In genomic region chr15:48962662-48963523, GRCh38 we compare ENCODE assay signal across 8 cellular contexts. TPM values are rescaled to one million over a fixed set of nuclear protein-coding genes. Genes with fewer than 3 reads are reported as not detected.
DNase-seq lines count a peak whose midpoint lies in the region; ATAC-seq, FAIRE-seq and TF ChIP-seq lines count a peak whose summit lies in the region.

No MANE protein-coding gene starts in this region.

- FAIRE-seq in urothelium cell line (lab: Jason Lieb, UNC) = no peak

- peaks cover 2% of the 10 kb centered on the region for H3K36me3 Mint-ChIP-seq in activated CD4-positive, alpha-beta T cell treated with anti-CD3 and anti-CD28 coated beads for 36 hours (ENCODE audit: low read depth)

- H3K27me3 Mint-ChIP-seq in activated CD4-positive, alpha-beta T cell treated with anti-CD3 and anti-CD28 coated beads for 36 hours = peaks cover 38% of the 10 kb centered on the region

- H3K4me1 Mint-ChIP-seq in activated CD4-positive, alpha-beta T cell treated with anti-CD3 and anti-CD28 coated beads for 36 hours = peaks cover 34% of the 10 kb centered on the region

- POLR2A ChIA-PET in activated CD4-positive, alpha-beta T cell treated with anti-CD3 and anti-CD28 coated beads for 36 hours (lab: Charles Lee) = interaction anchor here (0.7 kb wide), 1 partner anchor 1050 kb away, joined by 4 read pairs; no protein-coding TSS in a partner anchor
- POLR2A ChIA-PET in RWPE1 (lab: Yijun Ruan, JAX; ENCODE audit: low non-redundant PET) = no interaction called here

- H3K4me3 Mint-ChIP-seq in activated CD4-positive, alpha-beta T cell treated with anti-CD3 and anti-CD28 coated beads for 36 hours = peak overlapping the region; percentile 69

- intact Hi-C loops in activated CD4-positive, alpha-beta T cell treated with anti-CD3 and anti-CD28 coated beads for 36 hours (cut with DNase I, micrococcal nuclease) = loop anchor here in 1 of 2 experiments (2.0 kb wide), 1 partner anchor 74 kb away; no protein-coding TSS in a partner anchor
- intact Hi-C loops in mucosa of descending colon (cut with DNase I, micrococcal nuclease) = no loop called here

- no peaks in the 10 kb centered on the region for H3K27me3 ChIP-seq in endocrine pancreas (ENCODE audit: control insufficient read depth, insufficient read depth, low read length)

- H3K9me3 Mint-ChIP-seq in activated CD4-positive, alpha-beta T cell treated with anti-CD3 and anti-CD28 coated beads for 36 hours (ENCODE audit: low read depth) = no peaks in the 10 kb centered on the region

- H3K9ac ChIP-seq in endocrine pancreas (ENCODE audit: control insufficient read depth, insufficient read depth, low read length) = peak overlapping the region; percentile 8

- CTCF ChIA-PET in activated CD4-positive, alpha-beta T cell treated with anti-CD3 and anti-CD28 coated beads for 36 hours (lab: Charles Lee) = interaction anchor here (1.2 to 5.9 kb wide), 4 partner anchors 12 to 85 kb away, joined by 3 to 72 read pairs (median 5); partner anchors contain the start of gene EID1
- CTCF ChIA-PET in RWPE1 (lab: Yijun Ruan, JAX) = interaction anchor here (0.6 to 3.7 kb wide), 4 partner anchors 12 to 432 kb away, joined by 3 to 37 read pairs (median 7); no protein-coding TSS in a partner anchor

- DNase-seq in activated CD4-positive, alpha-beta T cell treated with anti-CD3 and anti-CD28 coated beads for 36 hours = peak; percentile 18
- no peak for DNase-seq in activated CD4-positive, alpha-beta T cell treated with anti-CD3 and anti-CD28 coated beads for 1 hour
- DNase-seq in RWPE1 (ENCODE audit: low spot score) (peak; percentile 16), mucosa of descending colon (peak in 1 of 3 donors; percentile 10), urothelium cell line (ENCODE audit: low spot score) (peak; percentile 19), NOMO-1 (lab: John Stamatoyannopoulos, UW; ENCODE audit: unreplicated experiment in 2 of 2) (no peak), NCI-H187 treated with DMSO at 0.1 percent for 48 hours (lab: John Stamatoyannopoulos, UW) (no peak)

- peak overlapping the region; percentile 62 for H3K4me3 ChIP-seq in endocrine pancreas (ENCODE audit: control insufficient read depth, insufficient read depth, low read length)
- H3K4me3 ChIP-seq in mucosa of descending colon = no peak overlapping the region

- peak overlapping the region; percentile 36; the same call in 1 of the 2 replicates for H3K27ac ChIP-seq in RWPE1

- no peak for ATAC-seq in activated CD4-positive, alpha-beta T cell treated with anti-CD3 and anti-CD28 coated beads for 36 hours
- ATAC-seq in mucosa of descending colon = peak; percentile 44

- H3K4me1 ChIP-seq in endocrine pancreas (ENCODE audit: control insufficient read depth, insufficient read depth, low read length) (no peaks in the 10 kb centered on the region), mucosa of descending colon (ENCODE audit: low read depth) (peaks cover 12% of the 10 kb centered on the region)

- no peaks in the 10 kb centered on the region for H3K36me3 ChIP-seq in endocrine pancreas (ENCODE audit: control insufficient read depth, insufficient read depth, low read length)
- no peaks in the 10 kb centered on the region for H3K36me3 ChIP-seq in mucosa of descending colon (ENCODE audit: low read depth)

- no peaks in the 10 kb centered on the region for H3K9me3 ChIP-seq in endocrine pancreas (ENCODE audit: control insufficient read depth, low read length)
- no peaks in the 10 kb centered on the region for H3K9me3 ChIP-seq in mucosa of descending colon

- TF ChIP-seq CTCF in RWPE1 (conservative IDR thresholded peaks at IDR 0.05; ENCODE audit: low read depth) (no peak), mucosa of descending colon (IDR thresholded peaks at IDR 0.05) (no peak)

- no peak overlapping the region for H3K27ac Mint-ChIP-seq in activated CD4-positive, alpha-beta T cell treated with anti-CD3 and anti-CD28 coated beads for 36 hours

RNA-seq across cellular contexts. Expression of gene SHC4, which starts 0.8 kb away (rescaled TPM):
- total RNA-seq in activated CD4-positive, alpha-beta T cell treated with anti-CD3 and anti-CD28 coated beads for 36 hours = 1 to 10 TPM; 1.4 TPM
- 1 to 10 TPM in 1 of 3 donors, under 1 TPM in 2; 0.31 to 3.6 (median 0.43) TPM for total RNA-seq in mucosa of descending colon

Comparison
In these comparisons a context has a peak if more than half of its experiments do, and no peak if none do; other contexts are left out.
1. DNase-seq: peak in activated CD4-positive, alpha-beta T cell treated with anti-CD3 and anti-CD28 coated beads for 36 hours (single experiment), RWPE1 (single experiment) and urothelium cell line (single experiment); none in activated CD4-positive, alpha-beta T cell treated with anti-CD3 and anti-CD28 coated beads for 1 hour (single experiment), NOMO-1 (0 of 2) and NCI-H187 treated with DMSO at 0.1 percent for 48 hours (single experiment).